ENCODE assay signal across 16 cellular contexts in the genomic region with DNA sequence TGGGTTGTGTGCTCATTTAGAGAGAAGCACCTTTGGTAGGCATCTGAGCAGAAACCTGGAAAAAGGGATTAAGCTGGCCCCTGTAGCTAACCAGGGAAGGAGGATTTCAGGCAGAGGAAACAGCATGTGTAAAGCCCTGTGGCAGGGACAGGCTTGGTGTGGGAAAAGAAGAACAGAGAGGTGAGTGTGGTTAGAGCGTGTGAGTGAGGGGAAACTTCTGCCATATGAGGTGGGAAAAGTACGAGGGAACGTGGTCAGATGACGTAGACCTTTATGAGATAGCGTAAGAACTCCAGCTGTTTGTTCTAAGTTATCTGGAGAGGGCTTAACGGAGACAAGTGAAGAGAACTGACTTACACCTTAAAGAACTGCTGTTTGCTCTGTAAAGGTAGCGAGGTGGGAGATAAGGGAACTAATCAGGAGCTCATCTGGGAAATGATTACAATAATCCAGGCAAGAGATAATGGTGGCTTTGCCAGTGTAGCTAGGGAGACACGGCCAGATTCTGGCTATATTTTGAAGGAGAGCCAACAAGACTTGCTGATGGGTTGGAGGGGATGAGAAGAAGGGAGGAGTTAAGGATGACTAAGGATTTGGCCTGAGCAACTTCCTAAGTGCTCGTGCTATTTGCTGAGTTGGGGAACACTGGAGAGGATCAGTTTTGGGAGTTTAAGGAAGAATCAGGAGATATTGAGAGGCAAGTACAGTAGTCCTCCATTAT.
A peak's percentile ranks its signal among the peaks of the same experiment; 100 is the strongest.
DNase-seq lines count a peak whose midpoint lies in the region; ATAC-seq and TF ChIP-seq lines count a peak whose summit lies in the region.
"Had no signal": no experiment of that assay in that cellular context is flagged by ENCODE, and none has a peak within 500 bp of the region (broad histone marks: within the 10 kb centered on the region; RNA-seq: fewer than 3 reads in every experiment).

No MANE protein-coding gene starts in this region.

- DNase-seq in MCF 10A (ENCODE audit: unreplicated experiment), result peak; percentile 43
- no peak for DNase-seq in mammary epithelial cell
- peak; percentile 29 for DNase-seq in LHCN-M2 (ENCODE audit: low read depth)
- peak; percentile 43 for DNase-seq in epithelial cell of esophagus (ENCODE audit: low read depth)
- DNase-seq in NCI-H1694 (lab: John Stamatoyannopoulos, UW), result no peak
- DNase-seq in brain microvascular endothelial cell, result no peak
- DNase-seq: activated CD4-positive, alpha-beta T cell treated with anti-CD3 and anti-CD28 coated beads, Interleukin-2, amount 10 ng/mL, durations not matched to agents 24 days and 14 days; activated T-cell treated with anti-CD3 and anti-CD28 coated beads, Interleukin-2, amount 50 U/mL, for 4 hours; colonic mucosa; NCI-H187; NCI-H526; RPMI8226 had no signal

- H4K20me1 ChIP-seq in mammary epithelial cell (ENCODE audit: insufficient read depth, low read length), result no peaks in the 10 kb centered on the region

- H3K9me3 Mint-ChIP-seq in MCF 10A (ENCODE audit: unreplicated experiment), result no peaks in the 10 kb centered on the region
- H3K9me3 Mint-ChIP-seq in stimulated activated memory B cell treated with anti-CD40 and anti-IgM and Interleukin-4, amounts not matched to agents 10 μg/mL and 1 μg/mL and 100 μg/mL, for 72 hours, result no peaks in the 10 kb centered on the region
- H3K9me3 Mint-ChIP-seq: activated CD4-positive, alpha-beta T cell treated with anti-CD3 and anti-CD28 coated beads, Interleukin-2, amount 10 ng/mL, durations not matched to agents 24 days and 14 days; activated T-cell treated with anti-CD3 and anti-CD28 coated beads, Interleukin-2, amount 50 U/mL, for 4 hours; memory B cell had no signal

- peaks cover 18% of the 10 kb centered on the region for H3K4me1 Mint-ChIP-seq in MCF 10A (ENCODE audit: insufficient read depth, unreplicated experiment)
- no peaks in the 10 kb centered on the region for H3K4me1 Mint-ChIP-seq in stimulated activated memory B cell treated with anti-CD40 and anti-IgM and Interleukin-4, amounts not matched to agents 10 μg/mL and 1 μg/mL and 100 μg/mL, for 72 hours
- H3K4me1 Mint-ChIP-seq: activated CD4-positive, alpha-beta T cell treated with anti-CD3 and anti-CD28 coated beads, Interleukin-2, amount 10 ng/mL, durations not matched to agents 24 days and 14 days; memory B cell had no signal

- H3K27me3 ChIP-seq in mammary epithelial cell (ENCODE audit: insufficient read depth, low read length) (no peaks in the 10 kb centered on the region), brain microvascular endothelial cell (replicated peaks) (no peaks in the 10 kb centered on the region)
- H3K27me3 ChIP-seq: colonic mucosa had no signal

- no peak for TF ChIP-seq CTCF in MCF 10A (IDR thresholded peaks at IDR 0.05; ENCODE audit: unreplicated experiment)
- TF ChIP-seq CTCF in mammary epithelial cell (conservative IDR thresholded peaks at IDR 0.05 in 1 of 2, IDR thresholded peaks at IDR 0.05 in 1 of 2; ENCODE audit: extremely low read depth in 1 of 2, insufficient read depth in 1 of 2, low read depth in 1 of 2, low read length in 2 of 2), result no peak
- TF ChIP-seq CTCF in epithelial cell of esophagus (IDR thresholded peaks at IDR 0.05; ENCODE audit: insufficient read depth, low read depth, low read length, missing control alignments), result no peak
- TF ChIP-seq CTCF in brain microvascular endothelial cell (IDR thresholded peaks at IDR 0.05; ENCODE audit: low read depth, low read length, missing control alignments), result no peak

- no peak overlapping the region for H3K4me2 ChIP-seq in mammary epithelial cell (ENCODE audit: insufficient read depth, low read depth, low read length)

- in situ Hi-C loops in mammary epithelial cell (cut with MboI; ENCODE audit: low sequenced_read_pairs in 2 of 2), result loop anchor here in 1 of 2 donors (5.0 kb wide), 1 partner anchor 198 kb away; no protein-coding TSS in a partner anchor
- in situ Hi-C loops in brain microvascular endothelial cell (cut with HindIII; ENCODE audit: low pct_ligation_motif_present, low sequenced_read_pairs), result no loop called here

- H3K27me3 Mint-ChIP-seq in MCF 10A (ENCODE audit: insufficient read depth, unreplicated experiment), result peaks cover 7% of the 10 kb centered on the region
- peaks cover 23% of the 10 kb centered on the region for H3K27me3 Mint-ChIP-seq in stimulated activated memory B cell treated with anti-CD40 and anti-IgM and Interleukin-4, amounts not matched to agents 10 μg/mL and 1 μg/mL and 100 μg/mL, for 72 hours
- H3K27me3 Mint-ChIP-seq: activated CD4-positive, alpha-beta T cell treated with anti-CD3 and anti-CD28 coated beads, Interleukin-2, amount 10 ng/mL, durations not matched to agents 24 days and 14 days had no signal

- CTCF ChIA-PET in MCF 10A (lab: Yijun Ruan, JAX) (interaction anchor here (0.6 to 7.5 kb wide), 3 partner anchors 124 to 206 kb away, joined by 3 to 73 read pairs (median 68); no protein-coding TSS in a partner anchor), mammary epithelial cell (lab: Charles Lee; ENCODE audit: low non-redundant PET) (no interaction called here)

- no peak overlapping the region for H3K27ac Mint-ChIP-seq in MCF 10A (ENCODE audit: low read depth, unreplicated experiment)
- no peak overlapping the region for H3K27ac Mint-ChIP-seq in stimulated activated memory B cell treated with anti-CD40 and anti-IgM and Interleukin-4, amounts not matched to agents 10 μg/mL and 1 μg/mL and 100 μg/mL, for 72 hours
- H3K27ac Mint-ChIP-seq: activated CD4-positive, alpha-beta T cell treated with anti-CD3 and anti-CD28 coated beads, Interleukin-2, amount 10 ng/mL, durations not matched to agents 24 days and 14 days; memory B cell had no signal

- dilution Hi-C loops in mammary epithelial cell (cut with HindIII; ENCODE audit: low sequenced_read_pairs), result no loop called here

- H2AFZ ChIP-seq in mammary epithelial cell (ENCODE audit: low read depth, low read length), result no peak overlapping the region

- H3K36me3 Mint-ChIP-seq in MCF 10A (ENCODE audit: insufficient read depth, unreplicated experiment), result no peaks in the 10 kb centered on the region
- H3K36me3 Mint-ChIP-seq in stimulated activated memory B cell treated with anti-CD40 and anti-IgM and Interleukin-4, amounts not matched to agents 10 μg/mL and 1 μg/mL and 100 μg/mL, for 72 hours, result no peaks in the 10 kb centered on the region
- H3K36me3 Mint-ChIP-seq: memory B cell had no signal

- no peaks in the 10 kb centered on the region for H3K9me3 ChIP-seq in mammary epithelial cell (replicated peaks; ENCODE audit: insufficient read depth, low read length)
- H3K9me3 ChIP-seq: colonic mucosa had no signal

- peak; percentile 25 for ATAC-seq in stimulated activated memory B cell treated with anti-CD40 and anti-IgM and Interleukin-4, amounts not matched to agents 10 μg/mL and 1 μg/mL and 100 μg/mL, for 72 hours
- no peak for ATAC-seq in GM21381 (IDR thresholded peaks at IDR 0.05; ENCODE audit: unreplicated experiment)
- ATAC-seq: activated T-cell treated with anti-CD3 and anti-CD28 coated beads, Interleukin-2, amount 50 U/mL, for 4 hours; esophagus mucosa had no signal

- WGBS in mammary epithelial cell (ENCODE audit: low coverage, missing lambda C conversion rate), result 53% methylated on average over 9 of the region's 9 CpGs

- H3K27ac ChIP-seq in mammary epithelial cell (ENCODE audit: insufficient read depth, low read depth, low read length) (no peak overlapping the region), brain microvascular endothelial cell (no peak overlapping the region)
- H3K27ac ChIP-seq: colonic mucosa had no signal

- H3K4me3 ChIP-seq in mammary epithelial cell (replicated peaks in 1 of 3; ENCODE audit: insufficient read depth in 1 of 3, low read depth in 2 of 3, low read length in 3 of 3) (no peak overlapping the region), epithelial cell of esophagus (ENCODE audit: low read length) (no peak overlapping the region), brain microvascular endothelial cell (ENCODE audit: low read depth, low read length) (no peak overlapping the region)
- H3K4me3 ChIP-seq: colonic mucosa had no signal

- POLR2A ChIA-PET in MCF 10A (lab: Yijun Ruan, JAX), result interaction anchor here (1.1 kb wide), 1 partner anchor 15 kb away, joined by 3 read pairs; no protein-coding TSS in a partner anchor

- H3K4me1 ChIP-seq in mammary epithelial cell (ENCODE audit: insufficient read depth, low read length), result no peaks in the 10 kb centered on the region
- H3K4me1 ChIP-seq: colonic mucosa had no signal

- H3K36me3 ChIP-seq in mammary epithelial cell (ENCODE audit: insufficient read depth, low read length) (no peaks in the 10 kb centered on the region), brain microvascular endothelial cell (replicated peaks) (no peaks in the 10 kb centered on the region)
- H3K36me3 ChIP-seq: colonic mucosa had no signal

- H3K79me2 ChIP-seq in mammary epithelial cell (ENCODE audit: insufficient read depth, low read length), result no peaks in the 10 kb centered on the region

- intact Hi-C loops in MCF 10A (cut with micrococcal nuclease) (loop anchor here (5.0 kb wide), 1 partner anchor 348 kb away; no protein-coding TSS in a partner anchor), mammary epithelial cell (cut with micrococcal nuclease) (loop anchor here (10.0 kb wide), 1 partner anchor 154 kb away; no protein-coding TSS in a partner anchor)

- H3K9ac ChIP-seq in mammary epithelial cell (ENCODE audit: insufficient read depth, low read length), result no peak overlapping the region

- BruUV-seq in MCF 10A (replicated peaks; lab: Mats Ljungman, UMichigan) (no TSS peak), mammary epithelial cell (replicated peaks; lab: Mats Ljungman, UMichigan) (no TSS peak)

- no peak overlapping the region for H3K4me3 Mint-ChIP-seq in MCF 10A (ENCODE audit: unreplicated experiment)
- H3K4me3 Mint-ChIP-seq in stimulated activated memory B cell treated with anti-CD40 and anti-IgM and Interleukin-4, amounts not matched to agents 10 μg/mL and 1 μg/mL and 100 μg/mL, for 72 hours, result no peak overlapping the region
- H3K4me3 Mint-ChIP-seq: activated CD4-positive, alpha-beta T cell treated with anti-CD3 and anti-CD28 coated beads, Interleukin-2, amount 10 ng/mL, durations not matched to agents 24 days and 14 days; activated T-cell treated with anti-CD3 and anti-CD28 coated beads, Interleukin-2, amount 50 U/mL, for 4 hours; memory B cell had no signal

Comparison
In these comparisons a context has a peak if more than half of its experiments do, and no peak if none do; other contexts are left out.
1. DNase-seq: peak in MCF 10A (single experiment), LHCN-M2 (single experiment) and epithelial cell of esophagus (single experiment); none in mammary epithelial cell (single experiment), NCI-H1694 (single experiment) and brain microvascular endothelial cell (single experiment).